ENCODE assay signal across 8 cellular contexts in genomic region chr6:31546962-31547726, GRCh38. TPM values are rescaled to one million over a fixed set of nuclear protein-coding genes. Genes with fewer than 3 reads are reported as not detected.
DNase-seq lines count a peak whose midpoint lies in the region; ATAC-seq and TF ChIP-seq lines count a peak whose summit lies in the region.

Gene NFKBIL1 (plus strand): TSS chr6:31547608. CDS start chr6:31547695, 87 bp downstream.

- no peaks in the 10 kb centered on the region for H3K9me3 Mint-ChIP-seq in T-helper 2 cell treated with Interferon-gamma antibody and Interleukin-4, amounts not matched to agents 5 μg/mL and 100 μg/mL, for 36 hours

- peak; percentile 90 for DNase-seq in GM10266 (ENCODE audit: extremely low spot score)
- DNase-seq in NCI-H187 treated with DMSO at 0.1 percent for 48 hours (lab: John Stamatoyannopoulos, UW) = peak; percentile 86
- DNase-seq in T-helper 2 cell treated with Interferon-gamma antibody and Interleukin-4, amounts not matched to agents 5 μg/mL and 100 μg/mL, for 36 hours (ENCODE audit: low spot score) = peak; percentile 92
- DNase-seq in anterior cingulate cortex (lab: John Stamatoyannopoulos, UW) = peak; percentile 76 to 99 (median 95)
- peak; percentile 97 for DNase-seq in right atrium auricular region (ENCODE audit: low spot score)
- DNase-seq in psoas muscle = peak; percentile 95 to 97

- H3K36me3 Mint-ChIP-seq in T-helper 2 cell treated with Interferon-gamma antibody and Interleukin-4, amounts not matched to agents 5 μg/mL and 100 μg/mL, for 36 hours (ENCODE audit: low read depth) = peaks cover 13% of the 10 kb centered on the region

- H3K4me1 ChIP-seq in right atrium auricular region (peaks cover 0 to 26% of the 10 kb centered on the region in 2 donors), psoas muscle (peaks cover 19% of the 10 kb centered on the region), urinary bladder (ENCODE audit: insufficient read depth) (peaks cover 2% of the 10 kb centered on the region)

- H3K4me1 Mint-ChIP-seq in T-helper 2 cell treated with Interferon-gamma antibody and Interleukin-4, amounts not matched to agents 5 μg/mL and 100 μg/mL, for 36 hours (ENCODE audit: low read depth) = peaks cover 38% of the 10 kb centered on the region

- no peaks in the 10 kb centered on the region for H3K9me3 ChIP-seq in right atrium auricular region
- no peaks in the 10 kb centered on the region for H3K9me3 ChIP-seq in psoas muscle

- H3K27me3 Mint-ChIP-seq in T-helper 2 cell treated with Interferon-gamma antibody and Interleukin-4, amounts not matched to agents 5 μg/mL and 100 μg/mL, for 36 hours (ENCODE audit: low read depth) = no peaks in the 10 kb centered on the region

- peak within 1 kb of the TSS; percentile 43 to 50 for H3K4me3 ChIP-seq in right atrium auricular region
- peak within 1 kb of the TSS; percentile 71 for H3K4me3 ChIP-seq in psoas muscle
- peak within 1 kb of the TSS; percentile 29 for H3K4me3 ChIP-seq in urinary bladder (ENCODE audit: low read depth, low read length)

- H3K4me3 Mint-ChIP-seq in T-helper 2 cell treated with Interferon-gamma antibody and Interleukin-4, amounts not matched to agents 5 μg/mL and 100 μg/mL, for 36 hours = peak within 1 kb of the TSS; percentile 78

- H3K27ac Mint-ChIP-seq in T-helper 2 cell treated with Interferon-gamma antibody and Interleukin-4, amounts not matched to agents 5 μg/mL and 100 μg/mL, for 36 hours = peak within 1 kb of the TSS; percentile 92

- peak; percentile 74 for ATAC-seq in HG02852 (IDR thresholded peaks at IDR 0.05; ENCODE audit: unreplicated experiment)
- ATAC-seq in psoas muscle = peak; percentile 96 to 97 (median 96)

- 0% methylated on average over 25 of the region's 25 CpGs for WGBS in psoas muscle, 3 donors
- WGBS in urinary bladder = under 1% methylated on average over 25 of the region's 25 CpGs

- intact Hi-C loops in psoas muscle (cut with DNase I) = loop anchor here (1.0 to 10.0 kb wide), 9 partner anchors 35 to 418 kb away; partner anchors contain the start of genes LTB (in 2 of the 2), AIF1 (in 1 of the 2), C6orf47 (in 1 of the 2) and EHMT2 (in 1 of the 2)

- H3K36me3 ChIP-seq in right atrium auricular region (peaks cover 23% of the 10 kb centered on the region), psoas muscle (ENCODE audit: insufficient read depth in 1 of 2, low read depth in 1 of 2) (peaks cover 2 to 35% of the 10 kb centered on the region in 2 donors), urinary bladder (ENCODE audit: insufficient read depth) (no peaks in the 10 kb centered on the region)

- TF ChIP-seq CTCF in GM10266 (IDR thresholded peaks at IDR 0.05; ENCODE audit: control insufficient read depth, insufficient read depth, low read depth, missing control alignments) = no peak
- TF ChIP-seq CTCF in right atrium auricular region (IDR thresholded peaks at IDR 0.05) = peak in 1 of 2 donors; percentile 6
- no peak for TF ChIP-seq CTCF in psoas muscle (IDR thresholded peaks at IDR 0.05)

- no peaks in the 10 kb centered on the region for H3K27me3 ChIP-seq in right atrium auricular region
- H3K27me3 ChIP-seq in psoas muscle (ENCODE audit: insufficient read depth in 3 of 3, low read length in 2 of 3) = no peaks in the 10 kb centered on the region

- H3K27ac ChIP-seq in right atrium auricular region (peak within 1 kb of the TSS; percentile 88 to 89), psoas muscle (peak within 1 kb of the TSS; percentile 86), urinary bladder (ENCODE audit: low read depth) (peak within 1 kb of the TSS; percentile 53)

RNA-seq across cellular contexts. Expression of gene NFKBIL1, which starts in this region (rescaled TPM):
- total RNA-seq in right atrium auricular region (10 to 100 TPM; 12.9 to 18.4 TPM), psoas muscle (10 to 100 TPM; 13.7 to 19.1 (median 15.4) TPM), urinary bladder (12.1 TPM)
- polyA plus RNA-seq in psoas muscle (10 to 100 TPM; 20.8 to 29.3 (median 21.6) TPM), urinary bladder (36.9 TPM)

Comparison
In these comparisons a context has a peak if more than half of its experiments do, and no peak if none do; other contexts are left out.
1. Peak in every context shown above with its lines: DNase-seq, ATAC-seq, H3K4me3 ChIP-seq and H3K27ac ChIP-seq.